ENCODE assay signal across 11 cellular contexts in genomic region chr1:3504151-3504822, GRCh38. TPM values are rescaled to one million over a fixed set of nuclear protein-coding genes. Genes with fewer than 3 reads are reported as not detected.
DNase-seq lines count a peak whose midpoint lies in the region; ATAC-seq, FAIRE-seq and TF ChIP-seq lines count a peak whose summit lies in the region.
"Had no signal": no experiment of that assay in that cellular context is flagged by ENCODE, and none has a peak within 500 bp of the region (broad histone marks: within the 10 kb centered on the region; RNA-seq: fewer than 3 reads in every experiment).

No MANE protein-coding gene starts in this region.

- H3F3A ChIP-seq in SK-N-SH (replicated peaks; ENCODE audit: insufficient read depth), result peaks cover 4% of the 10 kb centered on the region

- H3K9me2 ChIP-seq in SK-N-SH, result no peaks in the 10 kb centered on the region

- TF ChIP-seq RAD21 in SK-N-SH (IDR thresholded peaks at IDR 0.05; ENCODE audit: low read length), result no peak

- CTCF ChIA-PET in SK-N-SH (lab: Yijun Ruan, JAX), result interaction anchor here (0.8 to 2.7 kb wide), 10 partner anchors 12 to 111 kb away, joined by 3 to 15 read pairs (median 6); no protein-coding TSS in a partner anchor

- DNase-seq in COLO829 (ENCODE audit: low spot score) (peak; percentile 83), SK-N-SH (no peak), foreskin fibroblast (peak; percentile 63 to 64), pons (ENCODE audit: low spot score) (peak; percentile 20), D341Med (ENCODE audit: low spot score) (no peak), GM12892 (ENCODE audit: insufficient read length) (no peak), NCI-H1048 (lab: John Stamatoyannopoulos, UW) (no peak)
- DNase-seq: activated naive CD4-positive, alpha-beta T cell treated with anti-CD3 and anti-CD28 coated beads, Interleukin-2, amount 50 U/mL, for 16 hours had no signal

- H2AFZ ChIP-seq in SK-N-SH (ENCODE audit: low read depth), result no peak overlapping the region

- peak overlapping the region; percentile 52; the same call in 1 of the 2 replicates for H3K4me2 ChIP-seq in SK-N-SH

- H3K9ac ChIP-seq in SK-N-SH, result peak overlapping the region; percentile 51; the same call in 1 of the 2 replicates

- no peak for FAIRE-seq in GM12892 (lab: Jason Lieb, UNC)
- FAIRE-seq: K562 had no signal

- no peak for ATAC-seq in HG03469 (IDR thresholded peaks at IDR 0.05; ENCODE audit: unreplicated experiment)
- ATAC-seq: K562 had no signal

- H4K20me1 ChIP-seq in SK-N-SH (ENCODE audit: insufficient read depth), result no peaks in the 10 kb centered on the region

- H3K4me3 ChIP-seq in SK-N-SH (ENCODE audit: low read depth in 2 of 2, low read length in 1 of 2) (no peak overlapping the region), foreskin fibroblast (ENCODE audit: low read depth in 1 of 2, low read length in 2 of 2) (no peak overlapping the region)
- H3K4me3 ChIP-seq: K562, SK-N-MC had no signal

- WGBS in SK-N-SH (ENCODE audit: low lambda C conversion rate), result 54% methylated on average over 22 of the region's 31 CpGs

- TF ChIP-seq CTCF in SK-N-SH (IDR thresholded peaks at IDR 0.05), result no peak
- no peak for TF ChIP-seq CTCF in foreskin fibroblast (IDR thresholded peaks at IDR 0.05; ENCODE audit: low read depth, low read length)

- H3K4me1 ChIP-seq in SK-N-SH (ENCODE audit: control insufficient read depth in 1 of 2, insufficient read depth in 2 of 2, low read depth in 1 of 2, low read length in 1 of 2), result peaks cover 5 to 35% of the 10 kb centered on the region in 2 experiments; a peak in 2 of 4 replicates

- TF ChIP-seq EP300 in SK-N-SH (IDR thresholded peaks at IDR 0.05; ENCODE audit: borderline replicate concordance in 1 of 2, low read depth in 1 of 2, low read length in 1 of 2), result peak in 1 of 2 experiments; percentile 13; a peak in 1 of 4 replicates

- no peak for TF ChIP-seq POLR2A in GM12892 (IDR thresholded peaks at IDR 0.05; ENCODE audit: low read depth, low read length)

- H3K27me3 ChIP-seq in SK-N-SH (ENCODE audit: insufficient read depth), result no peaks in the 10 kb centered on the region

- no peaks in the 10 kb centered on the region for H3K79me2 ChIP-seq in SK-N-SH (ENCODE audit: insufficient read depth)

- H3K36me3 ChIP-seq in SK-N-SH (replicated peaks in 1 of 2; ENCODE audit: control insufficient read depth in 1 of 2, insufficient read depth in 2 of 2, low read length in 1 of 2), result no peaks in the 10 kb centered on the region

- H3K27ac ChIP-seq in SK-N-SH (ENCODE audit: low read depth in 2 of 2, low read length in 1 of 2), result peak overlapping the region; percentile 68 to 77; a peak in 3 of 4 replicates
- H3K27ac ChIP-seq: SK-N-MC had no signal

- no peaks in the 10 kb centered on the region for H3K9me3 ChIP-seq in SK-N-SH

- POLR2A ChIA-PET in SK-N-SH (lab: Yijun Ruan, JAX), result interaction anchor here (1.1 kb wide), 1 partner anchor 13 kb away, joined by 3 read pairs; no protein-coding TSS in a partner anchor

TF ChIP-seq in SK-N-SH, 30 proteins besides CTCF, POLR2A, EP300 and RAD21:
- TF ChIP-seq, protein P1, sequence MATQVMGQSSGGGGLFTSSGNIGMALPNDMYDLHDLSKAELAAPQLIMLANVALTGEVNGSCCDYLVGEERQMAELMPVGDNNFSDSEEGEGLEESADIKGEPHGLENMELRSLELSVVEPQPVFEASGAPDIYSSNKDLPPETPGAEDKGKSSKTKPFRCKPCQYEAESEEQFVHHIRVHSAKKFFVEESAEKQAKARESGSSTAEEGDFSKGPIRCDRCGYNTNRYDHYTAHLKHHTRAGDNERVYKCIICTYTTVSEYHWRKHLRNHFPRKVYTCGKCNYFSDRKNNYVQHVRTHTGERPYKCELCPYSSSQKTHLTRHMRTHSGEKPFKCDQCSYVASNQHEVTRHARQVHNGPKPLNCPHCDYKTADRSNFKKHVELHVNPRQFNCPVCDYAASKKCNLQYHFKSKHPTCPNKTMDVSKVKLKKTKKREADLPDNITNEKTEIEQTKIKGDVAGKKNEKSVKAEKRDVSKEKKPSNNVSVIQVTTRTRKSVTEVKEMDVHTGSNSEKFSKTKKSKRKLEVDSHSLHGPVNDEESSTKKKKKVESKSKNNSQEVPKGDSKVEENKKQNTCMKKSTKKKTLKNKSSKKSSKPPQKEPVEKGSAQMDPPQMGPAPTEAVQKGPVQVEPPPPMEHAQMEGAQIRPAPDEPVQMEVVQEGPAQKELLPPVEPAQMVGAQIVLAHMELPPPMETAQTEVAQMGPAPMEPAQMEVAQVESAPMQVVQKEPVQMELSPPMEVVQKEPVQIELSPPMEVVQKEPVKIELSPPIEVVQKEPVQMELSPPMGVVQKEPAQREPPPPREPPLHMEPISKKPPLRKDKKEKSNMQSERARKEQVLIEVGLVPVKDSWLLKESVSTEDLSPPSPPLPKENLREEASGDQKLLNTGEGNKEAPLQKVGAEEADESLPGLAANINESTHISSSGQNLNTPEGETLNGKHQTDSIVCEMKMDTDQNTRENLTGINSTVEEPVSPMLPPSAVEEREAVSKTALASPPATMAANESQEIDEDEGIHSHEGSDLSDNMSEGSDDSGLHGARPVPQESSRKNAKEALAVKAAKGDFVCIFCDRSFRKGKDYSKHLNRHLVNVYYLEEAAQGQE (IDR thresholded peaks at IDR 0.05; ENCODE audit: low read depth, low read length), result peak; percentile 56; the same call in 1 of the 2 replicates
- peak; percentile 63; the same call in 1 of the 2 replicates for TF ChIP-seq FOSL2 (IDR thresholded peaks at IDR 0.05; ENCODE audit: borderline replicate concordance, low read depth)
- no peak for TF ChIP-seq USF2 (IDR thresholded peaks at IDR 0.05; ENCODE audit: borderline replicate concordance, low read depth, low read length)
- TF ChIP-seq, protein P2, sequence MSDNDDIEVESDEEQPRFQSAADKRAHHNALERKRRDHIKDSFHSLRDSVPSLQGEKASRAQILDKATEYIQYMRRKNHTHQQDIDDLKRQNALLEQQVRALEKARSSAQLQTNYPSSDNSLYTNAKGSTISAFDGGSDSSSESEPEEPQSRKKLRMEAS (IDR thresholded peaks at IDR 0.05; ENCODE audit: low read depth), result peak; percentile 77

RNA-seq across cellular contexts. Expression of gene ARHGEF16, which starts 49.8 kb away (rescaled TPM):
- 0.10 and 0.18 TPM in 2 replicates for polyA plus RNA-seq in SK-N-SH (2012; rRNA removed)
- polyA plus RNA-seq in SK-N-SH (2012; cell fraction: cytosol; rRNA removed), result 0.09 and 0.12 TPM in 2 replicates
- 0.68 and 0.83 TPM in 2 replicates for polyA plus RNA-seq in SK-N-SH (2012; cell fraction: nucleus; rRNA removed)
- polyA plus RNA-seq in GM12892 (2012; ENCODE audit: missing spikeins), result not detected

Comparison
In these comparisons a context has a peak if more than half of its experiments do, and no peak if none do; other contexts are left out.
1. DNase-seq: peak in COLO829 (single experiment), foreskin fibroblast (2 of 2) and pons (single experiment); none in SK-N-SH (single experiment), D341Med (single experiment), GM12892 (single experiment) and NCI-H1048 (single experiment).